18 cellular contexts compared by ENCODE assay signal in the genomic region with DNA sequence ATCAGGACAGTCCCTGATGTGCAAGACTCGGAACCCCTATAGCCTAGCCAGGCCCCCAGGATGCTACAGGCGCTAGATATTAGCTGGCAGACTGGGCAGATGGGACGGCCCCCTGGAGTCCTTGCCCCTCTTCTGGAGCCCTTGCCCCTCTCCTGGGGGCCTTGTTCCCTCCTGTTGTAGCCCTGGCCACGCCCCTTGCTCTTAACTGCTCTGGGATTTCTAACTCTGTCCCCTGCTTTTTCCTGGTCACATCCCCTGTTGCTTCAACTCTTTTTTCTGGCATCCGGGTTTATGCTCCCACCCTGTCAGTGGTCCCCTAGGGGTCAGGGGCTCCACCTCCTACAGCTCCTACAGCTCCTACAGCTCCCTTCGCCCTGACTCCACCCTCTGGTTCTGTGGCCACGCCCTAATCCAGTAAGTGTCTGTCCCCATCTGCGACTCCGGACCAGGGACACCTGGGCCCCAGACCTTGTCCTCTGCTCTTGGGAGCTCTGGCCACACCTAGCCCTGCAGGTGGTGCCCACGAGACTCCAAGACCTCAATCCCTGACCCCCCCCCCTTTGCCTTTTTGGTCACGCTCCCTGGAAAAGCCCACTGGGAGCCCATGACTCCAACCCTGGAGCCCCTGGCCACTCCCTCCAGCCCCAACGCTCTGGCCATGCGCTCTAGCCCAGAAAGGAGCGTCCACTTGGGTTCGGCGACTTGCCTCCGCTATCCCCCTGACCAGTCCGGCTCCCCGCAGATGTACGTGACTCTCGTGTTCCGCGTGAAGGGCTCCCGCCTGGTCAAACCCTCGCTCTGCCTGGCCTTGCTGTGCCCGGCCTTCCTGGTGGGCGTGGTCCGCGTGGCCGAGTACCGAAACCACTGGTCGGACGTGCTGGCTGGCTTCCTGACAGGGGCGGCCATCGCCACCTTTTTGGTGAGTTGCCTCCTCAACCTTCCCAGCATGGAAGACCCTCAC. TPM values are rescaled to one million over a fixed set of nuclear protein-coding genes. Genes with fewer than 3 reads are reported as not detected.
DNase-seq lines count a peak whose midpoint lies in the region; TF ChIP-seq lines count a peak whose summit lies in the region.
"Had no signal": no experiment of that assay in that cellular context is flagged by ENCODE, and none has a peak within 500 bp of the region (broad histone marks: within the 10 kb centered on the region; RNA-seq: fewer than 3 reads in every experiment).

No MANE protein-coding gene starts in this region.

- H3K4ac ChIP-seq in mesendoderm (ENCODE audit: low read depth, low read length): no peak overlapping the region

- H3K4me2 ChIP-seq in hepatocyte: peak overlapping the region; percentile 67
- H3K4me2 ChIP-seq in mesendoderm (ENCODE audit: low read length): peak overlapping the region; percentile 2
- H3K4me2 ChIP-seq: BLaER1 had no signal

- H3K4me3 ChIP-seq in HUES64 (ENCODE audit: low read length) (peak overlapping the region; percentile 56), hepatocyte (no peak overlapping the region), mesendoderm (ENCODE audit: low read length) (no peak overlapping the region), esophagus squamous epithelium (no peak overlapping the region)
- H3K4me3 ChIP-seq: BLaER1 had no signal

- TF ChIP-seq POLR2A in esophagus squamous epithelium (IDR thresholded peaks at IDR 0.05): no peak

- no peak for TF ChIP-seq CTCF in 22Rv1 (IDR thresholded peaks at IDR 0.05)
- TF ChIP-seq CTCF in hepatocyte (IDR thresholded peaks at IDR 0.05; ENCODE audit: poor library complexity): no peak
- TF ChIP-seq CTCF in esophagus squamous epithelium (IDR thresholded peaks at IDR 0.05): no peak

- no peaks in the 10 kb centered on the region for H3K9me2 ChIP-seq in hepatocyte (replicated peaks; ENCODE audit: insufficient read depth)

- H3K56ac ChIP-seq in mesendoderm (ENCODE audit: low read length): no peak overlapping the region

- no peaks in the 10 kb centered on the region for H3K79me1 ChIP-seq in mesendoderm (ENCODE audit: low read length)

- no peaks in the 10 kb centered on the region for H3K79me2 ChIP-seq in hepatocyte
- H3K79me2 ChIP-seq in mesendoderm (ENCODE audit: control insufficient read depth, insufficient read depth, low read length): no peaks in the 10 kb centered on the region

- H3K18ac ChIP-seq in mesendoderm (ENCODE audit: low read length): no peak overlapping the region

- H2BK15ac ChIP-seq in mesendoderm (replicated peaks; ENCODE audit: low read depth): no peak overlapping the region

- peaks cover 7% of the 10 kb centered on the region for H3K4me1 ChIP-seq in HUES64 (ENCODE audit: insufficient read depth, low read length)
- no peaks in the 10 kb centered on the region for H3K4me1 ChIP-seq in hepatocyte (ENCODE audit: insufficient read depth)
- peaks cover 2% of the 10 kb centered on the region for H3K4me1 ChIP-seq in mesendoderm (ENCODE audit: control insufficient read depth, low read depth, low read length)
- H3K4me1 ChIP-seq in esophagus squamous epithelium: peaks cover 0 to 25% (median 0%) of the 10 kb centered on the region in 3 donors
- H3K4me1 ChIP-seq: BLaER1, Caco-2 had no signal

- H3K27me3 ChIP-seq in HUES64 (ENCODE audit: insufficient read depth, low read length) (0 out of 2 replicates have a peak, but pooled peaks cover 10% of the 10 kb centered on the region), hepatocyte (no peaks in the 10 kb centered on the region), mesendoderm (ENCODE audit: insufficient read depth, low read length, poor library complexity) (no peaks in the 10 kb centered on the region), esophagus squamous epithelium (no peaks in the 10 kb centered on the region)
- H3K27me3 ChIP-seq: BLaER1, brain microvascular endothelial cell, left lung had no signal

- H3K23ac ChIP-seq in mesendoderm (ENCODE audit: low read length): no peak overlapping the region

- no peak overlapping the region for H4K8ac ChIP-seq in mesendoderm (ENCODE audit: low read depth, low read length)

- no peak overlapping the region for H2AFZ ChIP-seq in hepatocyte

- H4K20me1 ChIP-seq in hepatocyte (ENCODE audit: insufficient read depth, poor library complexity, severe bottlenecking): no peaks in the 10 kb centered on the region
- H4K20me1 ChIP-seq: BLaER1 had no signal

- H2BK120ac ChIP-seq in mesendoderm (ENCODE audit: low read depth, low read length): no peak overlapping the region

- DNase-seq in hepatocyte (ENCODE audit: low spot score) (no peak), mesendoderm (no peak), esophagus squamous epithelium (lab: John Stamatoyannopoulos, UW) (no peak), SHP77 treated with DMSO at 0.1 percent for 48 hours (lab: John Stamatoyannopoulos, UW) (no peak), retina (no peak)
- no peak for DNase-seq in stimulated activated CD4-positive, alpha-beta T cell treated with anti-CD3 and anti-CD28 coated beads, Interleukin-15, amount 100 ng/mL, for 24 hours
- DNase-seq: activated CD4-positive, alpha-beta T cell treated with anti-CD3 and anti-CD28 coated beads, Interleukin-2, amount 50 U/mL, for 1 hour; activated CD8-positive, alpha-beta memory T cell treated with anti-CD3 and anti-CD28 coated beads, Interleukin-2, amount 50 U/mL, for 4 hours; brain microvascular endothelial cell; HCEC 1CT; NCI-H146; NCI-H2171; SIG-M5 had no signal

- H3K27ac ChIP-seq in 22Rv1 (peak overlapping the region; percentile 48), HUES64 (ENCODE audit: low read depth, low read length) (no peak overlapping the region), hepatocyte (no peak overlapping the region), mesendoderm (ENCODE audit: low read depth, low read length) (no peak overlapping the region), esophagus squamous epithelium (no peak overlapping the region)
- H3K27ac ChIP-seq: BLaER1, brain microvascular endothelial cell, left lung had no signal

- H2BK5ac ChIP-seq in mesendoderm (ENCODE audit: low read length): no peak overlapping the region

- H2AK5ac ChIP-seq in mesendoderm (ENCODE audit: low read length): no peak overlapping the region

- H4K5ac ChIP-seq in mesendoderm (ENCODE audit: low read length): no peak overlapping the region

- WGBS in HUES64: 76% methylated on average over 35 of the region's 35 CpGs
- WGBS in hepatocyte (ENCODE audit: low lambda C conversion rate, missing lambda C conversion rate): 68% methylated on average over 33 of the region's 35 CpGs
- no CpG with 5 or more reads among the region's 35 CpGs for WGBS in mesendoderm (ENCODE audit: extremely low coverage, insufficient coverage, low lambda C conversion rate)
- 84 to 86% methylated on average over 13 to 34 of the region's 35 CpGs for WGBS in esophagus squamous epithelium, 2 donors

- H3K36me3 ChIP-seq in HUES64 (ENCODE audit: insufficient read depth, low read length) (no peaks in the 10 kb centered on the region), hepatocyte (replicated peaks; ENCODE audit: insufficient read depth, low read depth) (no peaks in the 10 kb centered on the region), mesendoderm (ENCODE audit: control insufficient read depth, insufficient read depth, low read length) (no peaks in the 10 kb centered on the region), esophagus squamous epithelium (peaks cover 0 to 56% (median 0%) of the 10 kb centered on the region in 3 donors)

- intact Hi-C loops in esophagus squamous epithelium (cut with DNase I): no loop called here

- H3K9ac ChIP-seq in HUES64 (ENCODE audit: low read depth, low read length) (no peak overlapping the region), mesendoderm (ENCODE audit: low read length) (peak overlapping the region; percentile 16)
- H3K9ac ChIP-seq: BLaER1 had no signal

- H3K9me3 ChIP-seq in HUES64 (ENCODE audit: insufficient read depth, low read depth, low read length): no peaks in the 10 kb centered on the region
- no peaks in the 10 kb centered on the region for H3K9me3 ChIP-seq in hepatocyte (ENCODE audit: low read depth)
- H3K9me3 ChIP-seq in esophagus squamous epithelium: no peaks in the 10 kb centered on the region
- H3K9me3 ChIP-seq: BLaER1, Caco-2, left lung had no signal

RNA-seq across cellular contexts. Expression of gene PLPPR2, which starts 6.8 kb away (rescaled TPM):
- polyA plus RNA-seq in HUES64 (2013, experiment 1 of 2): 4.8 TPM
- polyA plus RNA-seq in HUES64 (2013, experiment 2 of 2): 6.3 TPM
- 10.9 and 25.9 TPM in 2 replicates for total RNA-seq in hepatocyte
- 41.7 and 47.0 TPM in 2 replicates for polyA plus RNA-seq in hepatocyte
- 5.8 TPM for polyA plus RNA-seq in mesendoderm (2013, experiment 1 of 2)
- polyA plus RNA-seq in mesendoderm (2013, experiment 2 of 2): 5.9 TPM
- total RNA-seq in esophagus squamous epithelium: 10 to 100 TPM in 1 of 4 donors, 1 to 10 TPM in 3; 5.1 to 14.2 (median 9.7) TPM

RNA-seq across cellular contexts. Expression of gene SWSAP1, which starts 12.4 kb away (rescaled TPM):
- polyA plus RNA-seq in HUES64 (2013, experiment 1 of 2): 3.6 TPM
- polyA plus RNA-seq in HUES64 (2013, experiment 2 of 2): 3.0 TPM
- total RNA-seq in hepatocyte (2.2 and 3.1 TPM in 2 replicates), esophagus squamous epithelium (1 to 10 TPM; 1.0 to 2.9 (median 1.3) TPM)
- 4.0 and 4.9 TPM in 2 replicates for polyA plus RNA-seq in hepatocyte
- polyA plus RNA-seq in mesendoderm (2013, experiment 1 of 2): 6.2 TPM
- 6.6 TPM for polyA plus RNA-seq in mesendoderm (2013, experiment 2 of 2)

RNA-seq across cellular contexts. Expression of gene CCDC159, which starts 15.7 kb away (rescaled TPM):
- 4.2 TPM for polyA plus RNA-seq in HUES64 (2013, experiment 1 of 2)
- polyA plus RNA-seq in HUES64 (2013, experiment 2 of 2): 4.9 TPM
- total RNA-seq in hepatocyte (10.1 and 14.6 TPM in 2 replicates), esophagus squamous epithelium (10 to 100 TPM in 1 of 4 donors, 1 to 10 TPM in 3; 5.7 to 17.7 (median 8.0) TPM)
- polyA plus RNA-seq in hepatocyte: 27.1 and 46.3 TPM in 2 replicates
- 1.7 TPM for polyA plus RNA-seq in mesendoderm (2013, experiment 1 of 2)
- 2.0 TPM for polyA plus RNA-seq in mesendoderm (2013, experiment 2 of 2)

RNA-seq across cellular contexts. Expression of gene TMEM205, which starts 16.0 kb away (rescaled TPM):
- polyA plus RNA-seq in HUES64 (2013, experiment 1 of 2): 53.3 TPM
- 57.5 TPM for polyA plus RNA-seq in HUES64 (2013, experiment 2 of 2)
- total RNA-seq in hepatocyte: 188 TPM in 2 replicates
- 199 and 212 TPM in 2 replicates for polyA plus RNA-seq in hepatocyte
- 85.8 TPM for polyA plus RNA-seq in mesendoderm (2013, experiment 1 of 2)
- polyA plus RNA-seq in mesendoderm (2013, experiment 2 of 2): 83.6 TPM
- 100 to 1,000 TPM in 2 of 4 donors, 10 to 100 TPM in 2; 80.1 to 173 (median 129) TPM for total RNA-seq in esophagus squamous epithelium

RNA-seq across cellular contexts. Expression of gene EPOR, which starts 22.1 kb away (rescaled TPM):
- polyA plus RNA-seq in HUES64 (2013, experiment 1 of 2): 4.4 TPM
- polyA plus RNA-seq in HUES64 (2013, experiment 2 of 2): 4.7 TPM
- total RNA-seq in hepatocyte: 16.6 and 20.9 TPM in 2 replicates
- polyA plus RNA-seq in hepatocyte: 34.2 and 46.8 TPM in 2 replicates
- 3.2 TPM for polyA plus RNA-seq in mesendoderm (2013, experiment 1 of 2)
- polyA plus RNA-seq in mesendoderm (2013, experiment 2 of 2): 3.1 TPM
- total RNA-seq in esophagus squamous epithelium: 1 to 10 TPM in 2 of 4 donors, under 1 TPM in 2; 0.35 to 6.2 (median 1.0) TPM
